ENCODE assay signal across 20 cellular contexts in genomic region chr10:101442456-101442800, GRCh38.
"Had no signal": no experiment of that assay in that cellular context is flagged by ENCODE, and none has a peak within 500 bp of the region (broad histone marks: within the 10 kb centered on the region; RNA-seq: fewer than 3 reads in every experiment).

No MANE protein-coding gene starts in this region.

- H3K4me3 Mint-ChIP-seq: activated CD4-positive, alpha-beta memory T cell treated with anti-CD3 and anti-CD28 coated beads for 36 hours; activated CD8-positive, alpha-beta memory T cell treated with anti-CD3 and anti-CD28 coated beads, Interleukin-2, amount 10 ng/mL, durations not matched to agents 7 days and 5 days; activated T-helper 17 cell treated with anti-CD3 and anti-CD28 coated beads, Interleukin-2, amount 50 U/mL, for 72 hours; brain; immature natural killer cell; mesothelial cell of epicardium; naive thymus-derived CD8-positive, alpha-beta T cell; stimulated activated naive CD8-positive, alpha-beta T cell treated with anti-CD3 and anti-CD28 coated beads, Interleukin-15, Interleukin-2, amounts not matched to agents 100 ng/mL and 50 ng/mL, for 24 hours had no signal

- H3K27ac Mint-ChIP-seq: activated CD4-positive, alpha-beta memory T cell treated with anti-CD3 and anti-CD28 coated beads for 36 hours; activated CD8-positive, alpha-beta memory T cell treated with anti-CD3 and anti-CD28 coated beads, Interleukin-2, amount 10 ng/mL, durations not matched to agents 7 days and 5 days; activated naive CD4-positive, alpha-beta T cell treated with anti-CD3 and anti-CD28 coated beads, Interleukin-2, amount 50 U/mL, for 72 hours; activated T-helper 17 cell treated with anti-CD3 and anti-CD28 coated beads, Interleukin-2, amount 50 U/mL, for 72 hours; stimulated activated naive CD8-positive, alpha-beta T cell treated with anti-CD3 and anti-CD28 coated beads, Interleukin-15, Interleukin-2, amounts not matched to agents 100 ng/mL and 50 ng/mL, for 24 hours had no signal

- DNase-seq: activated CD4-positive, CD25-positive, alpha-beta regulatory T cell; activated CD8-positive, alpha-beta memory T cell treated with anti-CD3 and anti-CD28 coated beads, Interleukin-2, amount 10 ng/mL, durations not matched to agents 7 days and 5 days; aorta; effector memory CD4-positive, alpha-beta T cell; left ventricle myocardium inferior; psoas muscle; stimulated activated CD4-positive, alpha-beta T cell treated with anti-CD3 and anti-CD28 coated beads, Interleukin-12 subunit alpha, Interleukin-12 subunit beta, amount 100 ng/mL, for 4 hours; T1000; thyroid gland had no signal

- H3K4me1 Mint-ChIP-seq: activated T-helper 17 cell treated with anti-CD3 and anti-CD28 coated beads, Interleukin-2, amount 50 U/mL, for 72 hours had no signal

- H2AFZ ChIP-seq: hepatocyte had no signal

- H3K27ac ChIP-seq: foreskin keratinocyte, hepatocyte, left ventricle myocardium inferior, psoas muscle, right atrium auricular region, thyroid gland had no signal

- H3K27me3 ChIP-seq: foreskin keratinocyte, hepatocyte, right atrium auricular region, thyroid gland had no signal

- H3K4me2 ChIP-seq: hepatocyte had no signal

- H3K27me3 Mint-ChIP-seq: activated CD4-positive, alpha-beta memory T cell treated with anti-CD3 and anti-CD28 coated beads for 36 hours; activated CD8-positive, alpha-beta memory T cell treated with anti-CD3 and anti-CD28 coated beads, Interleukin-2, amount 10 ng/mL, durations not matched to agents 7 days and 5 days; activated T-helper 17 cell treated with anti-CD3 and anti-CD28 coated beads, Interleukin-2, amount 50 U/mL, for 72 hours; naive thymus-derived CD8-positive, alpha-beta T cell; stimulated activated naive CD8-positive, alpha-beta T cell treated with anti-CD3 and anti-CD28 coated beads, Interleukin-15, Interleukin-2, amounts not matched to agents 100 ng/mL and 50 ng/mL, for 24 hours had no signal

- H3K36me3 ChIP-seq: left ventricle myocardium inferior, right atrium auricular region, thyroid gland had no signal

- H3K9me3 Mint-ChIP-seq: activated CD4-positive, alpha-beta memory T cell treated with anti-CD3 and anti-CD28 coated beads for 36 hours; activated naive CD4-positive, alpha-beta T cell treated with anti-CD3 and anti-CD28 coated beads, Interleukin-2, amount 50 U/mL, for 72 hours; activated T-helper 17 cell treated with anti-CD3 and anti-CD28 coated beads, Interleukin-2, amount 50 U/mL, for 72 hours; brain; immature natural killer cell; mesothelial cell of epicardium; naive thymus-derived CD8-positive, alpha-beta T cell; stimulated activated naive CD8-positive, alpha-beta T cell treated with anti-CD3 and anti-CD28 coated beads, Interleukin-15, Interleukin-2, amounts not matched to agents 100 ng/mL and 50 ng/mL, for 24 hours had no signal

- H3K4me3 ChIP-seq: hepatocyte, left ventricle myocardium inferior, psoas muscle, right atrium auricular region, thyroid gland had no signal

- H3K36me3 Mint-ChIP-seq: activated CD4-positive, alpha-beta memory T cell treated with anti-CD3 and anti-CD28 coated beads for 36 hours; activated CD8-positive, alpha-beta memory T cell treated with anti-CD3 and anti-CD28 coated beads, Interleukin-2, amount 10 ng/mL, durations not matched to agents 7 days and 5 days; activated naive CD4-positive, alpha-beta T cell treated with anti-CD3 and anti-CD28 coated beads, Interleukin-2, amount 50 U/mL, for 72 hours; brain; immature natural killer cell; mesothelial cell of epicardium had no signal

- H3K9me3 ChIP-seq: left ventricle myocardium inferior, psoas muscle, right atrium auricular region, thyroid gland had no signal
